10 cellular contexts compared by ENCODE assay signal in genomic region chr20:6058684-6059295, GRCh38. TPM values are rescaled to one million over a fixed set of nuclear protein-coding genes. Genes with fewer than 3 reads are reported as not detected.
DNase-seq lines count a peak whose midpoint lies in the region; ATAC-seq and TF ChIP-seq lines count a peak whose summit lies in the region.
"Had no signal": no experiment of that assay in that cellular context is flagged by ENCODE, and none has a peak within 500 bp of the region (broad histone marks: within the 10 kb centered on the region; RNA-seq: fewer than 3 reads in every experiment).

No MANE protein-coding gene starts in this region.

- no peaks in the 10 kb centered on the region for H3K27me3 ChIP-seq in body of pancreas
- no peaks in the 10 kb centered on the region for H3K27me3 ChIP-seq in MG63

- peak; percentile 50 for ATAC-seq in body of pancreas
- ATAC-seq in omental fat pad (ENCODE audit: low FRiP score): peak; percentile 41

- H3K4me1 ChIP-seq in HEK293 (ENCODE audit: control insufficient read depth, insufficient read depth, low read length): peaks cover 14% of the 10 kb centered on the region
- H3K4me1 ChIP-seq in body of pancreas: peaks cover 35% of the 10 kb centered on the region

- H3K4me3 ChIP-seq in HEK293 (ENCODE audit: low read depth, low read length): no peak overlapping the region
- no peak overlapping the region for H3K4me3 ChIP-seq in body of pancreas
- no peak overlapping the region for H3K4me3 ChIP-seq in MG63

- no peaks in the 10 kb centered on the region for H3K36me3 ChIP-seq in HEK293 (ENCODE audit: control insufficient read depth in 2 of 2, insufficient read depth in 1 of 2, low read length in 2 of 2)
- H3K36me3 ChIP-seq in body of pancreas (replicated peaks in 1 of 2; ENCODE audit: insufficient read depth in 1 of 2, low read depth in 2 of 2): no peaks in the 10 kb centered on the region
- no peaks in the 10 kb centered on the region for H3K36me3 ChIP-seq in MG63

- no peak overlapping the region; the same call in 1 of the 2 replicates for H3K27ac ChIP-seq in HEK293 (ENCODE audit: extremely low read depth, low read depth, low read length)
- H3K27ac ChIP-seq in body of pancreas: peak overlapping the region in 3 of 4 donors; percentile 33 to 53 (median 45)

- POLR2A ChIA-PET in HEK293 (lab: Yijun Ruan, JAX): no interaction called here

- TF ChIP-seq POLR2A in body of pancreas (IDR thresholded peaks at IDR 0.05): no peak

- intact Hi-C loops in body of pancreas (cut with DNase I): no loop called here
- intact Hi-C loops in posterior cingulate gyrus (cut with DNase I): no loop called here

- WGBS in body of pancreas, 2 donors: 9 to 11% methylated on average over 7 of the region's 7 CpGs

- TF ChIP-seq CTCF in HEK293 (tag by site-specific recombination; IDR thresholded peaks at IDR 0.05) (no peak), body of pancreas (IDR thresholded peaks at IDR 0.05) (no peak), omental fat pad (IDR thresholded peaks at IDR 0.05) (no peak)

- DNase-seq in NCI-H2171 (lab: John Stamatoyannopoulos, UW) (peak; percentile 33), body of pancreas (peak in 2 of 4 donors; percentile 28 to 42), omental fat pad (ENCODE audit: low spot score) (no peak), MG63 (no peak), posterior cingulate gyrus (no peak)
- DNase-seq in activated CD8-positive, alpha-beta memory T cell treated with anti-CD3 and anti-CD28 coated beads, Interleukin-2, amount 50 U/mL, for 4 hours: no peak
- no peak for DNase-seq in activated CD4-positive, CD25-positive, alpha-beta regulatory T cell (lab: John Stamatoyannopoulos, UW)
- DNase-seq: cortex of kidney; stimulated activated CD4-positive, alpha-beta T cell treated with anti-CD3 and anti-CD28 coated beads, Interleukin-2, amount 100 ng/mL, for 24 hours had no signal

- H3K9me3 ChIP-seq in HEK293 (ENCODE audit: control insufficient read depth, insufficient read depth, low read depth, low read length): no peaks in the 10 kb centered on the region
- H3K9me3 ChIP-seq in body of pancreas: no peaks in the 10 kb centered on the region
- no peaks in the 10 kb centered on the region for H3K9me3 ChIP-seq in MG63

- CTCF ChIA-PET in HEK293 (lab: Yijun Ruan, JAX): interaction anchor here (0.6 to 1.4 kb wide), 2 partner anchors 15 to 467 kb away, joined by 3 to 4 read pairs; no protein-coding TSS in a partner anchor

TF ChIP-seq in HEK293, 187 proteins besides CTCF, POLR2A, EP300 and RAD21:
- TF ChIP-seq KLF10 (tag by site-specific recombination; IDR thresholded peaks at IDR 0.05) (no peak), ZNF544 (tag by site-specific recombination; IDR thresholded peaks at IDR 0.05) (no peak), PRDM10 (tag by site-specific recombination; IDR thresholded peaks at IDR 0.05) (peak; percentile 59)

RNA-seq across cellular contexts. Expression of gene LRRN4, which starts 4.9 kb away (rescaled TPM):
- 10 to 100 TPM; 10.9 to 11.2 TPM for total RNA-seq in body of pancreas
- 100 to 1,000 TPM in 1 of 4 donors, 10 to 100 TPM in 2, not detected in 1; 22.9 to 154 (median 32.4) TPM for total RNA-seq in omental fat pad
- not detected in 2 replicates for total RNA-seq in MG63 (2014; rRNA removed; shearing (Covaris generic); ENCODE audit: low replicate concordance)

RNA-seq across cellular contexts. Expression of gene CRLS1, which starts 52.9 kb away (rescaled TPM):
- total RNA-seq in body of pancreas (100 to 1,000 TPM in 1 of 2 donors, 10 to 100 TPM in 1; 31.6 to 102 TPM), omental fat pad (100 to 1,000 TPM in 2 of 4 donors, 10 to 100 TPM in 2; 58.5 to 150 (median 101) TPM)
- total RNA-seq in MG63 (2014; rRNA removed; shearing (Covaris generic); ENCODE audit: low replicate concordance): 37.4 and 40.1 TPM in 2 replicates
